Comparison of ENCODE assay signal across 23 cellular contexts in genomic region chr6:107877968-107878367, GRCh38.
DNase-seq lines count a peak whose midpoint lies in the region; ATAC-seq and TF ChIP-seq lines count a peak whose summit lies in the region.
"Had no signal": no experiment of that assay in that cellular context is flagged by ENCODE, and none has a peak within 500 bp of the region (broad histone marks: within the 10 kb centered on the region; RNA-seq: fewer than 3 reads in every experiment).

No MANE protein-coding gene starts in this region.

- no peaks in the 10 kb centered on the region for H4K20me1 ChIP-seq in OCI-LY1 (ENCODE audit: insufficient read depth, low read length)

- peak overlapping the region; percentile 42 for H3K27ac ChIP-seq in OCI-LY1 (ENCODE audit: low read depth, low read length, poor library complexity, severe bottlenecking)
- H3K27ac ChIP-seq: 22Rv1, esophagus squamous epithelium, prostate gland, skin epidermis, suprapubic skin had no signal

- no peaks in the 10 kb centered on the region for H3K27me3 Mint-ChIP-seq in stimulated activated naive B cell treated with anti-CD40 and anti-IgM and Interleukin-4, amounts not matched to agents 10 μg/mL and 1 μg/mL and 100 μg/mL, for 72 hours
- H3K27me3 Mint-ChIP-seq: activated T-cell treated with anti-CD3 and anti-CD28 coated beads, Interleukin-2, amount 50 U/mL, for 24 hours had no signal

- H3K9me3 Mint-ChIP-seq in stimulated activated naive B cell treated with anti-CD40 and anti-IgM and Interleukin-4, amounts not matched to agents 10 μg/mL and 1 μg/mL and 100 μg/mL, for 72 hours: no peaks in the 10 kb centered on the region
- H3K9me3 Mint-ChIP-seq: activated naive CD4-positive, alpha-beta T cell treated with anti-CD3 and anti-CD28 coated beads for 36 hours; activated T-cell treated with anti-CD3 and anti-CD28 coated beads, Interleukin-2, amount 50 U/mL, for 24 hours; neural crest cell had no signal

- H3K4me1 ChIP-seq in OCI-LY1 (ENCODE audit: insufficient read depth, low read length, severe bottlenecking): peaks cover 7% of the 10 kb centered on the region
- H3K4me1 ChIP-seq: esophagus squamous epithelium, prostate gland, suprapubic skin had no signal

- no peak overlapping the region for H3K4me3 Mint-ChIP-seq in stimulated activated naive B cell treated with anti-CD40 and anti-IgM and Interleukin-4, amounts not matched to agents 10 μg/mL and 1 μg/mL and 100 μg/mL, for 72 hours
- H3K4me3 Mint-ChIP-seq: activated naive CD4-positive, alpha-beta T cell treated with anti-CD3 and anti-CD28 coated beads for 36 hours; activated T-cell treated with anti-CD3 and anti-CD28 coated beads, Interleukin-2, amount 50 U/mL, for 24 hours; neural crest cell had no signal

- no peaks in the 10 kb centered on the region for H3K27me3 ChIP-seq in OCI-LY1 (ENCODE audit: insufficient read depth, low read length)
- H3K27me3 ChIP-seq: esophagus squamous epithelium, suprapubic skin had no signal

- H3K9me2 ChIP-seq in OCI-LY1 (ENCODE audit: low read depth, low read length): no peaks in the 10 kb centered on the region

- H3K4me2 ChIP-seq in OCI-LY1 (ENCODE audit: low read length): no peak overlapping the region

- H2AFZ ChIP-seq in OCI-LY1 (ENCODE audit: low read length): no peak overlapping the region

- no peak overlapping the region for H3K4me3 ChIP-seq in OCI-LY1 (ENCODE audit: low read depth, low read length, poor library complexity, severe bottlenecking)
- H3K4me3 ChIP-seq: esophagus squamous epithelium, prostate gland, skin epidermis, suprapubic skin had no signal

- H3K79me2 ChIP-seq in OCI-LY1 (ENCODE audit: insufficient read depth, low read length): no peaks in the 10 kb centered on the region

- H3K36me3 ChIP-seq in OCI-LY1 (ENCODE audit: insufficient read depth, low read length): peaks cover 73% of the 10 kb centered on the region
- H3K36me3 ChIP-seq: prostate gland had no signal

- DNase-seq in NOMO-1 treated with DMSO at 0.1 percent for 48 hours (lab: John Stamatoyannopoulos, UW; ENCODE audit: unreplicated experiment): peak; percentile 40
- no peak for DNase-seq in NOMO-1 treated with dmso at 0.1 percent for 144 hours (lab: John Stamatoyannopoulos, UW; ENCODE audit: unreplicated experiment)
- no peak for DNase-seq in stimulated activated naive B cell treated with anti-CD40 and anti-IgM and Interleukin-4, amounts not matched to agents 10 μg/mL and 1 μg/mL and 100 μg/mL, for 72 hours
- DNase-seq in activated CD4-positive, alpha-beta T cell treated with anti-CD3 and anti-CD28 coated beads for 4 hours: no peak
- DNase-seq in C1 segment of cervical spinal cord (lab: John Stamatoyannopoulos, UW): no peak
- DNase-seq: activated naive CD4-positive, alpha-beta T cell treated with anti-CD3 and anti-CD28 coated beads for 36 hours; activated T-cell treated with anti-CD3 and anti-CD28 coated beads, Interleukin-2, amount 50 U/mL, for 24 hours; aorta; effector memory CD4-positive, alpha-beta T cell; esophagus squamous epithelium; midbrain; NCI-H2171 treated with DMSO at 0.1 percent for 48 hours; stimulated activated CD4-positive, alpha-beta T cell treated with anti-CD3 and anti-CD28 coated beads, Interleukin-2, amount 100 ng/mL, for 48 hours; SW 1271 had no signal

- no peaks in the 10 kb centered on the region for H3F3A ChIP-seq in OCI-LY1 (ENCODE audit: insufficient read depth, low read length)

- ATAC-seq in HG02852 (IDR thresholded peaks at IDR 0.05; ENCODE audit: unreplicated experiment) (peak; percentile 65), GM21737 (IDR thresholded peaks at IDR 0.05; ENCODE audit: unreplicated experiment) (no peak)
- ATAC-seq in stimulated activated naive B cell treated with anti-CD40 and anti-IgM and Interleukin-4, amounts not matched to agents 10 μg/mL and 1 μg/mL and 100 μg/mL, for 72 hours (replicated peaks): peak; percentile 73 to 84
- ATAC-seq: left lobe of liver had no signal

- no peaks in the 10 kb centered on the region for H3K9me3 ChIP-seq in OCI-LY1 (ENCODE audit: low read length)
- H3K9me3 ChIP-seq: esophagus squamous epithelium, prostate gland, suprapubic skin had no signal

- TF ChIP-seq CTCF in OCI-LY1 (IDR thresholded peaks at IDR 0.05; ENCODE audit: low read length): no peak

- H3K36me3 Mint-ChIP-seq in stimulated activated naive B cell treated with anti-CD40 and anti-IgM and Interleukin-4, amounts not matched to agents 10 μg/mL and 1 μg/mL and 100 μg/mL, for 72 hours: peaks cover 24 to 51% of the 10 kb centered on the region in 2 donors

- no peak overlapping the region for H3K9ac ChIP-seq in OCI-LY1 (ENCODE audit: low read length)

- peaks cover 4 to 26% of the 10 kb centered on the region in 2 donors for H3K4me1 Mint-ChIP-seq in stimulated activated naive B cell treated with anti-CD40 and anti-IgM and Interleukin-4, amounts not matched to agents 10 μg/mL and 1 μg/mL and 100 μg/mL, for 72 hours

- no peak overlapping the region for H3K27ac Mint-ChIP-seq in stimulated activated naive B cell treated with anti-CD40 and anti-IgM and Interleukin-4, amounts not matched to agents 10 μg/mL and 1 μg/mL and 100 μg/mL, for 72 hours
- H3K27ac Mint-ChIP-seq: activated naive CD4-positive, alpha-beta T cell treated with anti-CD3 and anti-CD28 coated beads for 36 hours; activated T-cell treated with anti-CD3 and anti-CD28 coated beads, Interleukin-2, amount 50 U/mL, for 24 hours had no signal
